13 cellular contexts compared by ENCODE assay signal in the genomic region with DNA sequence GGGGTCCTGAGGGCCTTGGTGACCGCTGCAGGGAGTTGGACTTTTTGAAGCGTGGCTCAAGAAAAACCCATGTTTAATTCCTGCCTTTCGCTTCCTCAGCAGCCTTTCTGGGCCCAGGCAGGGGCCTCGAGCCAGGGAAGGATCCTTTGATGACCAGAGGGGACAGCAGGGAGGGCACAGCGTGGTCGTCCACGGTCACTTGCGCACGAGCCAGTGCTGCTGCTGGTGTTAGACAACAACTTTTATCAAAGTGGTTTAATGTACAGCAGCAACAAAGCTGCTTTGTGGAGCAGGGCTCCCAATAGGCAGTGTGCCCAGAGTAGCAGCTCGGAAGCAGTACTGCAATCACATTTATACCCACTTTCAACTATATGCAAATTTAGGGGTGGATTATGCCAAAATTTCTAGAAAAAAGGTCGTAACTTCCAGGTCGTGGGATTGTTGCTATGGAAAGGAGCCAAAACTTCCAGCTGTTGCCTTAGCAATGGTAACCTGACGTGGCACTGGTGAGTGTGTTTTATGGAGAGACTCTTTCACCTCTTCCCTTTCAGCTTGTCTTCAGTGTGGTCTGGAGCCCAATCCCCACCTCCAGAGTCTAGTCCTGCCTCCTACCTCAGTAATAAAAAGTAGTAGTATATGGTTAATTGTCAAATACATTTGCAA. TPM values are rescaled to one million over a fixed set of nuclear protein-coding genes. Genes with fewer than 3 reads are reported as not detected.
DNase-seq lines count a peak whose midpoint lies in the region; ATAC-seq, FAIRE-seq and TF ChIP-seq lines count a peak whose summit lies in the region.
"Had no signal": no experiment of that assay in that cellular context is flagged by ENCODE, and none has a peak within 500 bp of the region (broad histone marks: within the 10 kb centered on the region; RNA-seq: fewer than 3 reads in every experiment).

No MANE protein-coding gene starts in this region.

- H3K4me1 ChIP-seq in heart left ventricle (peaks cover 0 to 54% (median 7%) of the 10 kb centered on the region in 12 donors), K562 (replicated peaks in 1 of 2; ENCODE audit: control insufficient read depth in 2 of 2, insufficient read depth in 2 of 2, low read length in 2 of 2) (peaks cover 0 to 8% of the 10 kb centered on the region in 2 experiments; a peak in 1 of 5 replicates), muscle layer of duodenum (ENCODE audit: control insufficient read depth in 1 of 2, insufficient read depth in 2 of 2, low read length in 2 of 2) (no peaks in the 10 kb centered on the region), suprapubic skin (no peaks in the 10 kb centered on the region)

- ATAC-seq in heart left ventricle = peak in 2 of 4 donors; percentile 10 to 35
- no peak for ATAC-seq in left ventricle myocardium superior
- no peak for ATAC-seq in K562
- ATAC-seq in GM18502 (IDR thresholded peaks at IDR 0.05; ENCODE audit: poor library complexity, unreplicated experiment) = no peak
- ATAC-seq in GM21423 (IDR thresholded peaks at IDR 0.05; ENCODE audit: unreplicated experiment) = no peak
- ATAC-seq: esophagus mucosa had no signal

- TF ChIP-seq RAD21 in K562 (CRISPR knock-in tag; conservative IDR thresholded peaks at IDR 0.05 in 1 of 2, IDR thresholded peaks at IDR 0.05 in 1 of 2) = no peak

- TF ChIP-seq POLR2A in heart left ventricle (IDR thresholded peaks at IDR 0.05) = no peak
- TF ChIP-seq POLR2A in K562 (conservative IDR thresholded peaks at IDR 0.05) = no peak
- TF ChIP-seq POLR2A in suprapubic skin (IDR thresholded peaks at IDR 0.05) = no peak

- CTCF ChIA-PET in K562 (lab: Yijun Ruan, JAX; ENCODE audit: low intra/inter-chr PET ratio) = no interaction called here

- no peaks in the 10 kb centered on the region for H4K20me1 ChIP-seq in K562 (replicated peaks; ENCODE audit: control insufficient read depth, insufficient read depth, low read length)

- TF ChIP-seq CTCF in heart left ventricle (IDR thresholded peaks at IDR 0.05) = no peak
- no peak for TF ChIP-seq CTCF in K562 (IDR thresholded peaks at IDR 0.05 in 2 of 3, conservative IDR thresholded peaks at IDR 0.05 in 1 of 3; ENCODE audit: insufficient read depth in 2 of 3, low read depth in 1 of 3, low read length in 3 of 3)
- no peak for TF ChIP-seq CTCF in suprapubic skin (IDR thresholded peaks at IDR 0.05)

- POLR2A ChIA-PET in K562 (lab: Yijun Ruan, JAX) = interaction anchor here (0.6 to 1.0 kb wide), 3 partner anchors 42 to 290 kb away, joined by 3 to 4 read pairs (median 3); no protein-coding TSS in a partner anchor

- 0 out of 2 replicates have a peak overlapping the region, but pooled peaks have one; percentile 11 for H2AFZ ChIP-seq in K562 (ENCODE audit: low read depth, low read length)

- H3K4me3 ChIP-seq in heart left ventricle (peak overlapping the region in 10 of 12 donors; percentile 5 to 43 (median 24)), K562 (no peak overlapping the region), muscle layer of duodenum (ENCODE audit: low read depth in 1 of 2, low read length in 2 of 2) (no peak overlapping the region), suprapubic skin (no peak overlapping the region)

- H3K27me3 ChIP-seq in heart left ventricle (no peaks in the 10 kb centered on the region), K562 (ENCODE audit: control insufficient read depth in 2 of 2, insufficient read depth in 2 of 2, low read length in 2 of 2) (peaks cover 31 to 41% of the 10 kb centered on the region in 2 experiments), muscle layer of duodenum (ENCODE audit: low read depth, low read length) (no peaks in the 10 kb centered on the region), suprapubic skin (no peaks in the 10 kb centered on the region)
- H3K27me3 ChIP-seq: neutrophil had no signal

- H3K36me3 ChIP-seq in heart left ventricle (peaks cover 0 to 55% (median 13%) of the 10 kb centered on the region in 9 donors), K562 (ENCODE audit: control insufficient read depth, insufficient read depth, low read length) (no peaks in the 10 kb centered on the region), muscle layer of duodenum (ENCODE audit: control insufficient read depth in 1 of 2, insufficient read depth in 2 of 2, low read length in 2 of 2) (peaks cover 0 to 9% of the 10 kb centered on the region in 2 donors), suprapubic skin (peaks cover 10% of the 10 kb centered on the region)

- peak overlapping the region; percentile 36 to 92 (median 76) for H3K27ac ChIP-seq in heart left ventricle
- H3K27ac ChIP-seq in K562 (ENCODE audit: extremely low read depth, low read depth, low read length) = no peak overlapping the region
- H3K27ac ChIP-seq in muscle layer of duodenum (ENCODE audit: low read length) = peak overlapping the region; percentile 21
- H3K27ac ChIP-seq in suprapubic skin = no peak overlapping the region
- H3K27ac ChIP-seq: neutrophil had no signal

- H3K9me3 ChIP-seq in heart left ventricle (peaks cover 0 to 14% (median 2%) of the 10 kb centered on the region in 12 donors), K562 (replicated peaks; ENCODE audit: control insufficient read depth, insufficient read depth, low read depth, low read length) (no peaks in the 10 kb centered on the region), muscle layer of duodenum (ENCODE audit: control insufficient read depth in 1 of 2, low read length in 2 of 2) (peaks cover 0 to 4% of the 10 kb centered on the region in 2 donors), suprapubic skin (no peaks in the 10 kb centered on the region)
- H3K9me3 ChIP-seq: neutrophil had no signal

- no peak overlapping the region for H3K9ac ChIP-seq in K562 (ENCODE audit: insufficient read depth in 1 of 2, low read depth in 2 of 2, low read length in 2 of 2)

- no peaks in the 10 kb centered on the region for H3K79me2 ChIP-seq in K562 (ENCODE audit: control insufficient read depth, insufficient read depth, low read length)

- no peak for TF ChIP-seq EP300 in K562 (IDR thresholded peaks at IDR 0.05; ENCODE audit: low read length)
- TF ChIP-seq EP300 in suprapubic skin (IDR thresholded peaks at IDR 0.05) = no peak

- H3K4me2 ChIP-seq in K562 (ENCODE audit: insufficient read depth, low read length) = no peak overlapping the region

- intact Hi-C loops in heart left ventricle (cut with DNase I) = loop anchor here in 1 of 10 donors (10.0 kb wide), 1 partner anchor 248 kb away; no protein-coding TSS in a partner anchor
- intact Hi-C loops in left ventricle myocardium superior (cut with micrococcal nuclease) = no loop called here
- intact Hi-C loops in K562 (cut with micrococcal nuclease) = no loop called here

- no peak for DNase-seq in heart left ventricle
- no peak for DNase-seq in left ventricle myocardium superior
- DNase-seq in K562 (ENCODE audit: extremely low read depth in 1 of 4, low spot score in 3 of 4) = no peak
- no peak for DNase-seq in inferior parietal cortex (ENCODE audit: extremely low spot score)
- DNase-seq in suprapubic skin (ENCODE audit: low spot score in 2 of 2) = no peak
- DNase-seq: DMS79, small intestine had no signal

- in situ Hi-C loops in K562 (cut with MboI) = no loop called here

- no peak for FAIRE-seq in K562 (lab: Jason Lieb, UNC)
- FAIRE-seq: small intestine had no signal

- no peaks in the 10 kb centered on the region for H3K9me1 ChIP-seq in K562 (ENCODE audit: control insufficient read depth, insufficient read depth, low read length)

- BruUV-seq in K562 (replicated peaks; lab: Mats Ljungman, UMichigan) = no TSS peak

- WGBS in heart left ventricle, 4 donors = 57 to 65% (median 63%) methylated on average over 13 of the region's 13 CpGs
- 1% methylated on average over 13 of the region's 13 CpGs for WGBS in K562 (ENCODE audit: insufficient coverage, low coverage, missing lambda C conversion rate)
- WGBS in suprapubic skin = 60% methylated on average over 12 of the region's 13 CpGs

RNA-seq across cellular contexts. Expression of gene GIMAP1, which starts 6.1 kb away (rescaled TPM):
- total RNA-seq in heart left ventricle (1 to 10 TPM; 3.4 to 9.2 (median 5.8) TPM), left ventricle myocardium superior (6.7 TPM), K562 (2014; rRNA removed) (not detected in 2 replicates), K562 (2014; rRNA removed; fragmentation: Illumina TruSeq; extraction: Trizol) (not detected in 2 replicates), K562 (2015; rRNA removed; fragmentation: Illumina TruSeq; extraction: Trizol) (not detected in 2 replicates), K562 (2021) (0.11 and 0.13 TPM in 2 replicates), suprapubic skin (1 to 10 TPM in 3 of 4 donors, under 1 TPM in 1; 0.38 to 3.9 (median 2.2) TPM)
- polyA plus RNA-seq in heart left ventricle (1 to 10 TPM; 7.7 to 9.7 TPM), K562 (2011; rRNA removed) (not detected in 2 replicates), K562 (2014; fragmentation: Illumina TruSeq; extraction: Trizol) (not detected in 2 replicates), K562 (2014; fragmentation: Nextera tagmentation; extraction: Ambion mirVana) (not detected), K562 (2014; rRNA removed) (0.04 TPM in 1 of 2 replicates, not detected in the other)
- not detected in 2 replicates for total RNA-seq in K562 (2011; cell fraction: chromatin; rRNA removed; ENCODE audit: low replicate concordance)
- total RNA-seq in K562 (2011; cell fraction: nucleolus; rRNA removed) = not detected in 2 replicates
- not detected in 2 replicates for total RNA-seq in K562 (2011; cell fraction: nucleoplasm; rRNA removed)
- polyA plus RNA-seq in K562 (2011; cell fraction: cytosol; rRNA removed) = 0.03 TPM in 1 of 2 replicates, not detected in the other
- not detected in 2 replicates for polyA plus RNA-seq in K562 (2011; cell fraction: nucleus; rRNA removed)
- polyA plus RNA-seq in K562 (2012) = not detected in 2 replicates
- polyA minus RNA-seq in K562 (2011; rRNA and poly(A)+ RNA removed) = not detected in 2 replicates
- polyA minus RNA-seq in K562 (2011; cell fraction: cytosol; rRNA and poly(A)+ RNA removed) = not detected in 2 replicates
- polyA minus RNA-seq in K562 (2011; cell fraction: nucleus; rRNA and poly(A)+ RNA removed) = not detected in 2 replicates
- total RNA-seq: SK-MEL-5 had no signal

RNA-seq across cellular contexts. Expression of gene GIMAP5, which starts 14.7 kb away (rescaled TPM):
- total RNA-seq in heart left ventricle = 10 to 100 TPM in 8 of 9 donors, 1 to 10 TPM in 1; 6.4 to 40.4 (median 12.2) TPM
- polyA plus RNA-seq in heart left ventricle = 10 to 100 TPM; 22.1 to 22.2 TPM
- 9.8 TPM for total RNA-seq in left ventricle myocardium superior
- not detected in 2 replicates for total RNA-seq in K562 (2011; cell fraction: chromatin; rRNA removed; ENCODE audit: low replicate concordance)
- total RNA-seq in K562 (2011; cell fraction: nucleolus; rRNA removed) = not detected in 2 replicates
- not detected in 2 replicates for total RNA-seq in K562 (2011; cell fraction: nucleoplasm; rRNA removed)
- not detected in 2 replicates for total RNA-seq in K562 (2014; rRNA removed)
- not detected in 2 replicates for total RNA-seq in K562 (2014; rRNA removed; fragmentation: Illumina TruSeq; extraction: Trizol)
- not detected in 2 replicates for total RNA-seq in K562 (2015; rRNA removed; fragmentation: Illumina TruSeq; extraction: Trizol)
- 0.35 and 0.51 TPM in 2 replicates for total RNA-seq in K562 (2021)
- not detected in 2 replicates for polyA plus RNA-seq in K562 (2011; rRNA removed)
- not detected in 2 replicates for polyA plus RNA-seq in K562 (2011; cell fraction: cytosol; rRNA removed)
- not detected in 2 replicates for polyA plus RNA-seq in K562 (2011; cell fraction: nucleus; rRNA removed)
- 0.48 TPM in 1 of 2 replicates, not detected in the other for polyA plus RNA-seq in K562 (2012)
- polyA plus RNA-seq in K562 (2014; fragmentation: Illumina TruSeq; extraction: Trizol) = not detected in 2 replicates
- not detected for polyA plus RNA-seq in K562 (2014; fragmentation: Nextera tagmentation; extraction: Ambion mirVana)
- polyA plus RNA-seq in K562 (2014; rRNA removed) = not detected in 2 replicates
- not detected in 2 replicates for polyA minus RNA-seq in K562 (2011; rRNA and poly(A)+ RNA removed)
- not detected in 2 replicates for polyA minus RNA-seq in K562 (2011; cell fraction: cytosol; rRNA and poly(A)+ RNA removed)
- not detected in 2 replicates for polyA minus RNA-seq in K562 (2011; cell fraction: nucleus; rRNA and poly(A)+ RNA removed)
- 10 to 100 TPM in 1 of 4 donors, 1 to 10 TPM in 3; 2.8 to 15.0 (median 7.7) TPM for total RNA-seq in suprapubic skin

RNA-seq across cellular contexts. Expression of gene GIMAP2, which starts 37.0 kb away (rescaled TPM):
- 10 to 100 TPM in 2 of 9 donors, 1 to 10 TPM in 7; 2.1 to 23.5 (median 4.9) TPM for total RNA-seq in heart left ventricle
- polyA plus RNA-seq in heart left ventricle = 1 to 10 TPM; 2.3 to 6.6 TPM
- total RNA-seq in left ventricle myocardium superior = 6.9 TPM
- 0.86 TPM in 1 of 2 replicates, not detected in the other for total RNA-seq in K562 (2011; cell fraction: chromatin; rRNA removed; ENCODE audit: low replicate concordance)
- 0.17 and 0.53 TPM in 2 replicates for total RNA-seq in K562 (2011; cell fraction: nucleolus; rRNA removed)
- 0.51 TPM in 1 of 2 replicates, not detected in the other for total RNA-seq in K562 (2011; cell fraction: nucleoplasm; rRNA removed)
- total RNA-seq in K562 (2014; rRNA removed) = 0.73 and 1.1 TPM in 2 replicates
- 1.1 and 1.4 TPM in 2 replicates for total RNA-seq in K562 (2014; rRNA removed; fragmentation: Illumina TruSeq; extraction: Trizol)
- total RNA-seq in K562 (2015; rRNA removed; fragmentation: Illumina TruSeq; extraction: Trizol) = 1.3 and 1.5 TPM in 2 replicates
- total RNA-seq in K562 (2021) = 1.1 and 1.2 TPM in 2 replicates
- polyA plus RNA-seq in K562 (2011; rRNA removed) = 0.14 and 0.52 TPM in 2 replicates
- polyA plus RNA-seq in K562 (2011; cell fraction: cytosol; rRNA removed) = 0.09 and 0.18 TPM in 2 replicates
- 0.14 and 0.15 TPM in 2 replicates for polyA plus RNA-seq in K562 (2011; cell fraction: nucleus; rRNA removed)
- 2.2 and 9.4 TPM in 2 replicates for polyA plus RNA-seq in K562 (2012)
- 0.65 and 0.83 TPM in 2 replicates for polyA plus RNA-seq in K562 (2014; fragmentation: Illumina TruSeq; extraction: Trizol)
- polyA plus RNA-seq in K562 (2014; fragmentation: Nextera tagmentation; extraction: Ambion mirVana) = 1 to 10 TPM; 1.8 TPM
- 0.37 and 0.57 TPM in 2 replicates for polyA plus RNA-seq in K562 (2014; rRNA removed)
- 0.42 and 0.60 TPM in 2 replicates for polyA minus RNA-seq in K562 (2011; rRNA and poly(A)+ RNA removed)
- polyA minus RNA-seq in K562 (2011; cell fraction: cytosol; rRNA and poly(A)+ RNA removed) = 0.76 TPM in 1 of 2 replicates, not detected in the other
- not detected in 2 replicates for polyA minus RNA-seq in K562 (2011; cell fraction: nucleus; rRNA and poly(A)+ RNA removed)
- total RNA-seq in suprapubic skin = 1 to 10 TPM; 2.0 to 8.2 (median 2.9) TPM

Comparison
In these comparisons a context has a peak if more than half of its experiments do, and no peak if none do; other contexts are left out.
1. H3K27ac ChIP-seq: peak in heart left ventricle (12 of 12) and muscle layer of duodenum (single experiment); none in K562 (single experiment) and suprapubic skin (single experiment).
2. H3K4me3 ChIP-seq: peak in heart left ventricle (10 of 12); none in K562 (single experiment), muscle layer of duodenum (0 of 2) and suprapubic skin (single experiment).